ENCODE assay signal across 1 cellular context in genomic region chr3:43156812-43157455, GRCh38.
A peak's percentile ranks its signal among the peaks of the same experiment; 100 is the strongest.
TF ChIP-seq lines count a peak whose summit lies in the region.

No MANE protein-coding gene starts in this region.

TF ChIP-seq in K562, 482 proteins besides CTCF, POLR2A, EP300 and RAD21 (continued from another document):
- TF ChIP-seq HMBOX1 (IDR thresholded peaks at IDR 0.05), result no peak
- no peak for TF ChIP-seq TCF3 (CRISPR knock-in tag; IDR thresholded peaks at IDR 0.05)
- peak; percentile 82 for TF ChIP-seq TFE3 (CRISPR knock-in tag; IDR thresholded peaks at IDR 0.05)
- TF ChIP-seq ESRRA (IDR thresholded peaks at IDR 0.05; ENCODE audit: borderline replicate concordance, low read depth), result 0 out of 2 replicates have a peak, but pooled peaks have one; percentile 34
- no peak for TF ChIP-seq REST (CRISPR knock-in tag; IDR thresholded peaks at IDR 0.05; ENCODE audit: low read depth)
- TF ChIP-seq AFF4 (CRISPR knock-in tag; IDR thresholded peaks at IDR 0.05), result no peak
- TF ChIP-seq USF1 (CRISPR knock-in tag; IDR thresholded peaks at IDR 0.05), result peak; percentile 52
- TF ChIP-seq RAD51 (IDR thresholded peaks at IDR 0.05; ENCODE audit: borderline replicate concordance, low read depth), result peak; percentile 42; the same call in 1 of the 2 replicates
- no peak for TF ChIP-seq ETS2 (tag; IDR thresholded peaks at IDR 0.05; ENCODE audit: borderline replicate concordance, poor library complexity, severe bottlenecking)
- TF ChIP-seq ZBTB2 (IDR thresholded peaks at IDR 0.05), result no peak
- no peak for TF ChIP-seq GABPB2 (CRISPR knock-in tag; conservative IDR thresholded peaks at IDR 0.05)
- peak; percentile 67 for TF ChIP-seq USF2 (CRISPR knock-in tag; IDR thresholded peaks at IDR 0.05)
- no peak for TF ChIP-seq KLF13 (tag; IDR thresholded peaks at IDR 0.05; ENCODE audit: borderline replicate concordance, low read depth)
- no peak for TF ChIP-seq SMAD3 (CRISPR knock-in tag; conservative IDR thresholded peaks at IDR 0.05)
- TF ChIP-seq SIN3A (IDR thresholded peaks at IDR 0.05; ENCODE audit: borderline replicate concordance in 2 of 2, control insufficient read depth in 1 of 2, low read depth in 2 of 2, low read length in 2 of 2), result no peak
- TF ChIP-seq POLR3A (IDR thresholded peaks at IDR 0.05; ENCODE audit: borderline replicate concordance, extremely low read depth, insufficient read depth, insufficient read length), result no peak
- no peak for TF ChIP-seq POLR2AphosphoS2 (IDR thresholded peaks at IDR 0.05; ENCODE audit: low read length)
